In genomic region chr1:207077470-207078377, GRCh38 we compare ENCODE assay signal across 2 cellular contexts.
TF ChIP-seq lines count a peak whose summit lies in the region.

No MANE protein-coding gene starts in this region.

TF ChIP-seq in GM23338, 12 proteins besides CTCF, POLR2A, EP300 and RAD21:
- TF ChIP-seq EZH2phosphoT487 (IDR thresholded peaks at IDR 0.05; ENCODE audit: unreplicated experiment) (no peak), STAT1 (IDR thresholded peaks at IDR 0.05; ENCODE audit: unreplicated experiment) (no peak), POLR2AphosphoS5 (IDR thresholded peaks at IDR 0.05; ENCODE audit: low read depth) (no peak), ETS1 (IDR thresholded peaks at IDR 0.05) (no peak), ZNF114 (CRISPR knock-in tag; IDR thresholded peaks at IDR 0.05) (no peak), CREB1 (CRISPR knock-in tag; IDR thresholded peaks at IDR 0.05; ENCODE audit: low read depth) (no peak), ZNF331 (CRISPR knock-in tag; IDR thresholded peaks at IDR 0.05; ENCODE audit: low read depth) (no peak), EZH2 (IDR thresholded peaks at IDR 0.05; ENCODE audit: low read depth, unreplicated experiment) (no peak), NANOG (IDR thresholded peaks at IDR 0.05; ENCODE audit: borderline replicate concordance) (no peak), JUNB (IDR thresholded peaks at IDR 0.05; ENCODE audit: unreplicated experiment) (no peak), REST (IDR thresholded peaks at IDR 0.05; ENCODE audit: unreplicated experiment) (no peak)
- TF ChIP-seq, protein P1, sequence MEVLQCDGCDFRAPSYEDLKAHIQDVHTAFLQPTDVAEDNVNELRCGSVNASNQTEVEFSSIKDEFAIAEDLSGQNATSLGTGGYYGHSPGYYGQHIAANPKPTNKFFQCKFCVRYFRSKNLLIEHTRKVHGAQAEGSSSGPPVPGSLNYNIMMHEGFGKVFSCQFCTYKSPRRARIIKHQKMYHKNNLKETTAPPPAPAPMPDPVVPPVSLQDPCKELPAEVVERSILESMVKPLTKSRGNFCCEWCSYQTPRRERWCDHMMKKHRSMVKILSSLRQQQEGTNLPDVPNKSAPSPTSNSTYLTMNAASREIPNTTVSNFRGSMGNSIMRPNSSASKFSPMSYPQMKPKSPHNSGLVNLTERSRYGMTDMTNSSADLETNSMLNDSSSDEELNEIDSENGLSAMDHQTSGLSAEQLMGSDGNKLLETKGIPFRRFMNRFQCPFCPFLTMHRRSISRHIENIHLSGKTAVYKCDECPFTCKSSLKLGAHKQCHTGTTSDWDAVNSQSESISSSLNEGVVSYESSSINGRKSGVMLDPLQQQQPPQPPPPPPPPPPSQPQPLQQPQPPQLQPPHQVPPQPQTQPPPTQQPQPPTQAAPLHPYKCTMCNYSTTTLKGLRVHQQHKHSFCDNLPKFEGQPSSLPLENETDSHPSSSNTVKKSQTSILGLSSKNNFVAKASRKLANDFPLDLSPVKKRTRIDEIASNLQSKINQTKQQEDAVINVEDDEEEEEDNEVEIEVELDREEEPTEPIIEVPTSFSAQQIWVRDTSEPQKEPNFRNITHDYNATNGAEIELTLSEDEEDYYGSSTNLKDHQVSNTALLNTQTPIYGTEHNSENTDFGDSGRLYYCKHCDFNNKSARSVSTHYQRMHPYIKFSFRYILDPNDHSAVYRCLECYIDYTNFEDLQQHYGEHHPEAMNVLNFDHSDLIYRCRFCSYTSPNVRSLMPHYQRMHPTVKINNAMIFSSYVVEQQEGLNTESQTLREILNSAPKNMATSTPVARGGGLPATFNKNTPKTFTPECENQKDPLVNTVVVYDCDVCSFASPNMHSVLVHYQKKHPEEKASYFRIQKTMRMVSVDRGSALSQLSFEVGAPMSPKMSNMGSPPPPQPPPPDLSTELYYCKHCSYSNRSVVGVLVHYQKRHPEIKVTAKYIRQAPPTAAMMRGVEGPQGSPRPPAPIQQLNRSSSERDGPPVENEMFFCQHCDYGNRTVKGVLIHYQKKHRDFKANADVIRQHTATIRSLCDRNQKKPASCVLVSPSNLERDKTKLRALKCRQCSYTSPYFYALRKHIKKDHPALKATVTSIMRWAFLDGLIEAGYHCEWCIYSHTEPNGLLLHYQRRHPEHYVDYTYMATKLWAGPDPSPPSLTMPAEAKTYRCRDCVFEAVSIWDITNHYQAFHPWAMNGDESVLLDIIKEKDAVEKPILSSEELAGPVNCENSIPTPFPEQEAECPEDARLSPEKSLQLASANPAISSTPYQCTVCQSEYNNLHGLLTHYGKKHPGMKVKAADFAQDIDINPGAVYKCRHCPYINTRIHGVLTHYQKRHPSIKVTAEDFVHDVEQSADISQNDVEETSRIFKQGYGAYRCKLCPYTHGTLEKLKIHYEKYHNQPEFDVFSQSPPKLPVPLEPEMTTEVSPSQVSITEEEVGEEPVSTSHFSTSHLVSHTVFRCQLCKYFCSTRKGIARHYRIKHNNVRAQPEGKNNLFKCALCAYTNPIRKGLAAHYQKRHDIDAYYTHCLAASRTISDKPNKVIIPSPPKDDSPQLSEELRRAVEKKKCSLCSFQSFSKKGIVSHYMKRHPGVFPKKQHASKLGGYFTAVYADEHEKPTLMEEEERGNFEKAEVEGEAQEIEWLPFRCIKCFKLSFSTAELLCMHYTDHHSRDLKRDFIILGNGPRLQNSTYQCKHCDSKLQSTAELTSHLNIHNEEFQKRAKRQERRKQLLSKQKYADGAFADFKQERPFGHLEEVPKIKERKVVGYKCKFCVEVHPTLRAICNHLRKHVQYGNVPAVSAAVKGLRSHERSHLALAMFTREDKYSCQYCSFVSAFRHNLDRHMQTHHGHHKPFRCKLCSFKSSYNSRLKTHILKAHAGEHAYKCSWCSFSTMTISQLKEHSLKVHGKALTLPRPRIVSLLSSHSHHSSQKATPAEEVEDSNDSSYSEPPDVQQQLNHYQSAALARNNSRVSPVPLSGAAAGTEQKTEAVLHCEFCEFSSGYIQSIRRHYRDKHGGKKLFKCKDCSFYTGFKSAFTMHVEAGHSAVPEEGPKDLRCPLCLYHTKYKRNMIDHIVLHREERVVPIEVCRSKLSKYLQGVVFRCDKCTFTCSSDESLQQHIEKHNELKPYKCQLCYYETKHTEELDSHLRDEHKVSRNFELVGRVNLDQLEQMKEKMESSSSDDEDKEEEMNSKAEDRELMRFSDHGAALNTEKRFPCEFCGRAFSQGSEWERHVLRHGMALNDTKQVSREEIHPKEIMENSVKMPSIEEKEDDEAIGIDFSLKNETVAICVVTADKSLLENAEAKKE (CRISPR knock-in tag; IDR thresholded peaks at IDR 0.05): no peak

TF ChIP-seq in GM12878, 131 proteins besides CTCF, POLR2A, EP300 and RAD21:
- TF ChIP-seq YY1 (IDR thresholded peaks at IDR 0.05; ENCODE audit: low read depth, low read length): 0 out of 2 replicates have a peak, but pooled peaks have one; percentile 49
- TF ChIP-seq ZNF24 (IDR thresholded peaks at IDR 0.05): 0 out of 2 replicates have a peak, but pooled peaks have one; percentile 24
- TF ChIP-seq SKIL (IDR thresholded peaks at IDR 0.05; ENCODE audit: low read depth, poor library complexity, severe bottlenecking): no peak
- no peak for TF ChIP-seq JUND (IDR thresholded peaks at IDR 0.05; ENCODE audit: low read depth, low read length)
- TF ChIP-seq E2F4 (IDR thresholded peaks at IDR 0.05; ENCODE audit: low read depth, low read length): no peak
- TF ChIP-seq REST (IDR thresholded peaks at IDR 0.05; ENCODE audit: low read depth, low read length): no peak
- no peak for TF ChIP-seq RCOR1 (conservative IDR thresholded peaks at IDR 0.05; ENCODE audit: low read depth, low read length)
- TF ChIP-seq SMC3 (IDR thresholded peaks at IDR 0.05; ENCODE audit: borderline replicate concordance, low read length): peak; percentile 86
- TF ChIP-seq, protein P2, sequence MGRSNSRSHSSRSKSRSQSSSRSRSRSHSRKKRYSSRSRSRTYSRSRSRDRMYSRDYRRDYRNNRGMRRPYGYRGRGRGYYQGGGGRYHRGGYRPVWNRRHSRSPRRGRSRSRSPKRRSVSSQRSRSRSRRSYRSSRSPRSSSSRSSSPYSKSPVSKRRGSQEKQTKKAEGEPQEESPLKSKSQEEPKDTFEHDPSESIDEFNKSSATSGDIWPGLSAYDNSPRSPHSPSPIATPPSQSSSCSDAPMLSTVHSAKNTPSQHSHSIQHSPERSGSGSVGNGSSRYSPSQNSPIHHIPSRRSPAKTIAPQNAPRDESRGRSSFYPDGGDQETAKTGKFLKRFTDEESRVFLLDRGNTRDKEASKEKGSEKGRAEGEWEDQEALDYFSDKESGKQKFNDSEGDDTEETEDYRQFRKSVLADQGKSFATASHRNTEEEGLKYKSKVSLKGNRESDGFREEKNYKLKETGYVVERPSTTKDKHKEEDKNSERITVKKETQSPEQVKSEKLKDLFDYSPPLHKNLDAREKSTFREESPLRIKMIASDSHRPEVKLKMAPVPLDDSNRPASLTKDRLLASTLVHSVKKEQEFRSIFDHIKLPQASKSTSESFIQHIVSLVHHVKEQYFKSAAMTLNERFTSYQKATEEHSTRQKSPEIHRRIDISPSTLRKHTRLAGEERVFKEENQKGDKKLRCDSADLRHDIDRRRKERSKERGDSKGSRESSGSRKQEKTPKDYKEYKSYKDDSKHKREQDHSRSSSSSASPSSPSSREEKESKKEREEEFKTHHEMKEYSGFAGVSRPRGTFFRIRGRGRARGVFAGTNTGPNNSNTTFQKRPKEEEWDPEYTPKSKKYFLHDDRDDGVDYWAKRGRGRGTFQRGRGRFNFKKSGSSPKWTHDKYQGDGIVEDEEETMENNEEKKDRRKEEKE (IDR thresholded peaks at IDR 0.05): no peak
- no peak for TF ChIP-seq WRNIP1 (IDR thresholded peaks at IDR 0.05; ENCODE audit: borderline replicate concordance, low read depth, low read length)
- TF ChIP-seq USF2 (IDR thresholded peaks at IDR 0.05; ENCODE audit: borderline replicate concordance, low read depth, low read length): no peak
TF ChIP-seq in GM12878: peak in this region for 3.
